8 cellular contexts compared by ENCODE assay signal in the genomic region with DNA sequence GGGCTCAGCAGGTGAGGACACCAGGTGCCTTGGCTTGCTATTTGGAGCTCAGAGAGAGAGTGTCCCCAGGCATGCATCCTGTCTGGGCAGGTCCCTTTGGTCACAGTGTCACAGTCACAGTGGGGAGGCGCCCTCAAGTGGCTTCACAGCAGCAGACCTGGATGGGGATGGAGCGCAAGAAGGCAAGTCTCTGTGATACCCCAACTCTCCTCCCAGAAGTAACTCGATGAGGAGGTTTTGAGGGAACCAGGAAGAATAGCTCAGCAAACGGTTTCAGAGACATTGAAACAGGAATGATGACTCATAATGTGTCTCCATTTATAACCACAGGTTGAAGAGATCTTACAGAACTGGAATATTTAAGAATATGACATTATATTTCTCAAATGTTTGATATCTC.
A peak's percentile ranks its signal among the peaks of the same experiment; 100 is the strongest.
DNase-seq lines count a peak whose midpoint lies in the region; ATAC-seq, FAIRE-seq and TF ChIP-seq lines count a peak whose summit lies in the region.

No MANE protein-coding gene starts in this region.

- H3K4me3 Mint-ChIP-seq in activated CD4-positive, alpha-beta T cell treated with anti-CD3 and anti-CD28 coated beads for 36 hours = no peak overlapping the region

- no peaks in the 10 kb centered on the region for H3K36me3 ChIP-seq in H7 (replicated peaks; ENCODE audit: control insufficient read depth, insufficient read depth, low read length)
- no peaks in the 10 kb centered on the region for H3K36me3 ChIP-seq in keratinocyte (ENCODE audit: control insufficient read depth in 2 of 2, extremely low read depth in 1 of 2, insufficient read depth in 2 of 2, low read length in 2 of 2)
- H3K36me3 ChIP-seq in upper lobe of right lung = no peaks in the 10 kb centered on the region

- H3K4me1 Mint-ChIP-seq in activated CD4-positive, alpha-beta T cell treated with anti-CD3 and anti-CD28 coated beads for 36 hours = peaks cover 2% of the 10 kb centered on the region

- H2AFZ ChIP-seq in keratinocyte (ENCODE audit: control insufficient read depth, low read length) = no peak overlapping the region

- H3K27ac ChIP-seq in keratinocyte (ENCODE audit: control insufficient read depth, insufficient read depth, low read length) = peak overlapping the region; percentile 99
- H3K27ac ChIP-seq in upper lobe of right lung = no peak overlapping the region

- peaks cover 41% of the 10 kb centered on the region for H3K4me1 ChIP-seq in keratinocyte (ENCODE audit: control insufficient read depth, extremely low read depth, insufficient read depth, low read length)
- H3K4me1 ChIP-seq in upper lobe of right lung = no peaks in the 10 kb centered on the region

- H3K4me3 ChIP-seq in H7 (ENCODE audit: insufficient read depth, low read depth, low read length) (no peak overlapping the region), keratinocyte (ENCODE audit: control insufficient read depth in 2 of 3, extremely low read depth in 1 of 3, insufficient read depth in 2 of 3, low read depth in 1 of 3, low read length in 3 of 3) (peak overlapping the region in 1 of 3 experiments; percentile 9), upper lobe of right lung (no peak overlapping the region)

- H4K20me1 ChIP-seq in keratinocyte (ENCODE audit: control insufficient read depth, extremely low read depth, insufficient read depth, low read length) = no peaks in the 10 kb centered on the region

- POLR2A ChIA-PET in activated CD4-positive, alpha-beta T cell treated with anti-CD3 and anti-CD28 coated beads for 36 hours (lab: Charles Lee) = no interaction called here

- peaks cover 47% of the 10 kb centered on the region for H3K27me3 Mint-ChIP-seq in activated CD4-positive, alpha-beta T cell treated with anti-CD3 and anti-CD28 coated beads for 36 hours

- DNase-seq in activated CD4-positive, alpha-beta T cell treated with anti-CD3 and anti-CD28 coated beads for 36 hours = peak; percentile 69
- no peak for DNase-seq in activated CD4-positive, alpha-beta T cell treated with anti-CD3 and anti-CD28 coated beads, Interleukin-2, amount 50 U/mL, for 1 hour
- DNase-seq in H7 (peak; percentile 39), M059J (ENCODE audit: low read depth) (peak; percentile 71), amniotic epithelial cell (ENCODE audit: low read depth) (peak; percentile 68), keratinocyte (ENCODE audit: low read depth, low spot score) (no peak), upper lobe of right lung (peak; percentile 70)

- CTCF ChIA-PET in activated CD4-positive, alpha-beta T cell treated with anti-CD3 and anti-CD28 coated beads for 36 hours (lab: Charles Lee) = interaction anchor here (1.2 to 1.5 kb wide), 2 partner anchors 131 to 134 kb away, joined by 7 read pairs; no protein-coding TSS in a partner anchor

- H3K27ac Mint-ChIP-seq in activated CD4-positive, alpha-beta T cell treated with anti-CD3 and anti-CD28 coated beads for 36 hours = no peak overlapping the region

- dilution Hi-C loops in keratinocyte (cut with MboI; ENCODE audit: extremely low pct_ligation_motif_present, low sequenced_read_pairs) = no loop called here

- H3K27me3 ChIP-seq in H7 (ENCODE audit: control insufficient read depth, insufficient read depth, low read length) = peaks cover 16% of the 10 kb centered on the region; the same call in 1 of the 2 replicates
- H3K27me3 ChIP-seq in keratinocyte (ENCODE audit: control insufficient read depth, extremely low read depth, insufficient read depth, low read length) = no peaks in the 10 kb centered on the region
- H3K27me3 ChIP-seq in upper lobe of right lung = peaks cover 44% of the 10 kb centered on the region

- peak; percentile 81 for ATAC-seq in activated CD4-positive, alpha-beta T cell treated with anti-CD3 and anti-CD28 coated beads for 36 hours
- ATAC-seq in upper lobe of right lung (peak; percentile 88), HG02840 (IDR thresholded peaks at IDR 0.05; ENCODE audit: low FRiP score, unreplicated experiment) (no peak)

- no peaks in the 10 kb centered on the region for H3K9me3 ChIP-seq in keratinocyte (ENCODE audit: control insufficient read depth, low read depth, low read length)
- no peaks in the 10 kb centered on the region for H3K9me3 ChIP-seq in upper lobe of right lung

- intact Hi-C loops in activated CD4-positive, alpha-beta T cell treated with anti-CD3 and anti-CD28 coated beads for 36 hours (cut with DNase I, micrococcal nuclease) = loop anchor here (1.0 kb wide), 2 partner anchors 132 to 369 kb away; a partner anchor contains a TSS
- intact Hi-C loops in upper lobe of right lung (cut with DNase I) = no loop called here

- H3K9me1 ChIP-seq in keratinocyte (ENCODE audit: control insufficient read depth, extremely low read depth, insufficient read depth, low read length) = peaks cover 4% of the 10 kb centered on the region

- peak; percentile 80 for FAIRE-seq in keratinocyte (lab: Jason Lieb, UNC)

- no peaks in the 10 kb centered on the region for H3K79me2 ChIP-seq in keratinocyte (ENCODE audit: control insufficient read depth, insufficient read depth, low read length)

- peak; percentile 34 to 90 (median 38) for TF ChIP-seq CTCF in keratinocyte (optimal IDR thresholded peaks at IDR 0.05 in 1 of 3, IDR thresholded peaks at IDR 0.05 in 1 of 3, conservative IDR thresholded peaks at IDR 0.05 in 1 of 3; ENCODE audit: extremely low read depth in 1 of 3, insufficient read depth in 2 of 3, low read length in 3 of 3)
- TF ChIP-seq CTCF in upper lobe of right lung (IDR thresholded peaks at IDR 0.05) = peak; percentile 34

- H3K9ac ChIP-seq in keratinocyte (ENCODE audit: control insufficient read depth, extremely low read depth, insufficient read depth, low read length) = peak overlapping the region; percentile 93

- H3K4me2 ChIP-seq in keratinocyte (ENCODE audit: control insufficient read depth, extremely low read depth, insufficient read depth, low read depth, low read length) = peak overlapping the region; percentile 98

- no peaks in the 10 kb centered on the region for H3K36me3 Mint-ChIP-seq in activated CD4-positive, alpha-beta T cell treated with anti-CD3 and anti-CD28 coated beads for 36 hours (ENCODE audit: low read depth)

- H3K9me3 Mint-ChIP-seq in activated CD4-positive, alpha-beta T cell treated with anti-CD3 and anti-CD28 coated beads for 36 hours (ENCODE audit: low read depth) = no peaks in the 10 kb centered on the region

Comparison
In these comparisons a context has a peak if more than half of its experiments do, and no peak if none do; other contexts are left out.
1. DNase-seq: peak in activated CD4-positive, alpha-beta T cell treated with anti-CD3 and anti-CD28 coated beads for 36 hours (single experiment), H7 (single experiment), M059J (single experiment), amniotic epithelial cell (single experiment) and upper lobe of right lung (single experiment); none in activated CD4-positive, alpha-beta T cell treated with anti-CD3 and anti-CD28 coated beads, Interleukin-2, amount 50 U/mL, for 1 hour (single experiment) and keratinocyte (single experiment).